1 cellular context compared by ENCODE assay signal in genomic region chr11:66121453-66121852, GRCh38.
TF ChIP-seq lines count a peak whose summit lies in the region.

No MANE protein-coding gene starts in this region.

TF ChIP-seq in IMR-90, 13 proteins besides CTCF, POLR2A, EP300 and RAD21 (continued from another document):
- TF ChIP-seq, protein P1, sequence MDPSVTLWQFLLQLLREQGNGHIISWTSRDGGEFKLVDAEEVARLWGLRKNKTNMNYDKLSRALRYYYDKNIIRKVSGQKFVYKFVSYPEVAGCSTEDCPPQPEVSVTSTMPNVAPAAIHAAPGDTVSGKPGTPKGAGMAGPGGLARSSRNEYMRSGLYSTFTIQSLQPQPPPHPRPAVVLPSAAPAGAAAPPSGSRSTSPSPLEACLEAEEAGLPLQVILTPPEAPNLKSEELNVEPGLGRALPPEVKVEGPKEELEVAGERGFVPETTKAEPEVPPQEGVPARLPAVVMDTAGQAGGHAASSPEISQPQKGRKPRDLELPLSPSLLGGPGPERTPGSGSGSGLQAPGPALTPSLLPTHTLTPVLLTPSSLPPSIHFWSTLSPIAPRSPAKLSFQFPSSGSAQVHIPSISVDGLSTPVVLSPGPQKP (IDR thresholded peaks at IDR 0.05; ENCODE audit: borderline replicate concordance, low read depth, low read length) = no peak
- TF ChIP-seq RCOR1 (IDR thresholded peaks at IDR 0.05; ENCODE audit: insufficient replicate concordance, low read length) (no peak), RFX5 (IDR thresholded peaks at IDR 0.05; ENCODE audit: low read depth, low read length) (no peak), NFE2L2 (IDR thresholded peaks at IDR 0.05; ENCODE audit: low read depth, low read length) (no peak), SMC3 (IDR thresholded peaks at IDR 0.05; ENCODE audit: low read depth, low read length) (no peak), CHD1 (IDR thresholded peaks at IDR 0.05; ENCODE audit: low read depth, low read length) (no peak), MAZ (IDR thresholded peaks at IDR 0.05; ENCODE audit: borderline replicate concordance, low read depth, low read length) (no peak), CEBPB (IDR thresholded peaks at IDR 0.05; ENCODE audit: low read depth, low read length) (no peak)
- TF ChIP-seq, protein P2, sequence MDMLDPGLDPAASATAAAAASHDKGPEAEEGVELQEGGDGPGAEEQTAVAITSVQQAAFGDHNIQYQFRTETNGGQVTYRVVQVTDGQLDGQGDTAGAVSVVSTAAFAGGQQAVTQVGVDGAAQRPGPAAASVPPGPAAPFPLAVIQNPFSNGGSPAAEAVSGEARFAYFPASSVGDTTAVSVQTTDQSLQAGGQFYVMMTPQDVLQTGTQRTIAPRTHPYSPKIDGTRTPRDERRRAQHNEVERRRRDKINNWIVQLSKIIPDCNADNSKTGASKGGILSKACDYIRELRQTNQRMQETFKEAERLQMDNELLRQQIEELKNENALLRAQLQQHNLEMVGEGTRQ (IDR thresholded peaks at IDR 0.05; ENCODE audit: low read depth, low read length) = no peak
TF ChIP-seq in IMR-90: peak in this region for 0.
